ENCODE assay signal across 1 cellular context in genomic region chr7:139101637-139102158, GRCh38.
TF ChIP-seq lines count a peak whose summit lies in the region.

No MANE protein-coding gene starts in this region.

TF ChIP-seq in K562, 482 proteins besides CTCF, POLR2A, EP300 and RAD21:
- TF ChIP-seq SMARCA4 (IDR thresholded peaks at IDR 0.05), result 0 out of 2 replicates have a peak, but pooled peaks have one; percentile 25
- TF ChIP-seq NFIC (IDR thresholded peaks at IDR 0.05), result peak; percentile 52
- TF ChIP-seq CBFA2T3 (IDR thresholded peaks at IDR 0.05), result peak; percentile 89
- TF ChIP-seq TAL1 (IDR thresholded peaks at IDR 0.05), result peak; percentile 67; the same call in 1 of the 2 replicates
- TF ChIP-seq NR2C1 (IDR thresholded peaks at IDR 0.05), result peak; percentile 43; the same call in 1 of the 2 replicates
- 0 out of 2 replicates have a peak, but pooled peaks have one; percentile 27 for TF ChIP-seq NR2C1 (tag; IDR thresholded peaks at IDR 0.05)
- peak; percentile 64 for TF ChIP-seq ARID1B (IDR thresholded peaks at IDR 0.05)
- peak in 1 of 2 experiments; percentile 48; a peak in 3 of 4 replicates for TF ChIP-seq MNT (conservative IDR thresholded peaks at IDR 0.05)
- TF ChIP-seq NCOR1 (IDR thresholded peaks at IDR 0.05), result peak; percentile 72
- TF ChIP-seq KDM1A (IDR thresholded peaks at IDR 0.05), result peak; percentile 81 to 86
- peak; percentile 78; the same call in 1 of the 2 replicates for TF ChIP-seq DPF2 (IDR thresholded peaks at IDR 0.05)
- TF ChIP-seq FOXK2 (conservative IDR thresholded peaks at IDR 0.05 in 1 of 2, IDR thresholded peaks at IDR 0.05 in 1 of 2; ENCODE audit: low read depth in 2 of 2), result peak; percentile 30 to 61; a peak in 2 of 4 replicates
- TF ChIP-seq CBFA2T2 (conservative IDR thresholded peaks at IDR 0.05), result peak; percentile 85
- 0 out of 2 replicates have a peak, but pooled peaks have one; percentile 1 for TF ChIP-seq EGR1 (conservative IDR thresholded peaks at IDR 0.05)
- TF ChIP-seq CXXC5 (CRISPR knock-in tag; IDR thresholded peaks at IDR 0.05), result 0 out of 2 replicates have a peak, but pooled peaks have one; percentile 19
- 0 out of 2 replicates have a peak, but pooled peaks have one; percentile 29 for TF ChIP-seq HMBOX1 (IDR thresholded peaks at IDR 0.05)
- TF ChIP-seq HDAC1 (IDR thresholded peaks at IDR 0.05), result 0 out of 4 replicates have a peak, but pooled peaks of 1 of the 2 experiments have one; percentile 59
- TF ChIP-seq TRIM24 (IDR thresholded peaks at IDR 0.05), result peak in 1 of 2 experiments; percentile 47; a peak in 2 of 4 replicates
TF ChIP-seq in K562: peak in this region for 17; not testable (repeated sequence) for 465.
